Comparison of ENCODE assay signal across 1 cellular context in the genomic region with DNA sequence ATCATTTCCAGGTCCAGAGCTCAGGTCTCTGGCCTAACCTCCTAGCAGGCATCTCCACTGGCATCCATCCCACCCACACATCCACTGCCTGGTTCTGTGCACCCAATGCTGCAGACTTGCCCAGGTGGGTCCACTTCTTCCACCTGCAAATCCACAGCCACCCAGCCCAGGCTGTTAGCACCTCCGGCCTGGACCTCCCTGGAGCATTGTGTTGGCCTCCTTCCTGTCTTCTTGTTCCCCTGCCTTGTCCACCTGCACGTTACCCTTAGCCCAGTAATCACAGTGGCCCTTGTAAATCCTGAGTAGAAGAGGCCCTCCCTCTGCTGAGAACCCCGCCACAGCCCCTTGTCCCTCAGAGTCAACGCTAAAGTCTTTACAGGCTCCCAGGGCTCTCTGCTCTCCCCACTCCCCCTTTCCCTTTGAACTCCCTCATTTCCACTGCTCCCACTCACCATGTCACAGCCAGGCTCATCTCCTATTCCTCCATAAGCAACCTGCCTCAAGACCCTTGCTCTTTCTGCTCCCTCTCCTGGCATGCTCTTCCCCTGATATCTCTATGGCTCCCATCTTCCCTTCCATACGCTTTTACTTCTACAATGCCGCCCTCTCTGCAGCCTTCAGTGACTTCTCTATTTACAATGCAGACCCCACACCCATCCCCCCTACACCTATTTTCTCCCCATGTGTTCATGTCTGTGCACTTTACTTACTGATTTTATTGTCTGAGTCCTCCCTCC.
A peak's percentile ranks its signal among the peaks of the same experiment; 100 is the strongest.
TF ChIP-seq lines count a peak whose summit lies in the region.

No MANE protein-coding gene starts in this region.

TF ChIP-seq in H1, 55 proteins besides CTCF, POLR2A, EP300 and RAD21:
- TF ChIP-seq SUZ12 (IDR thresholded peaks at IDR 0.05; ENCODE audit: low read length) = no peak
- TF ChIP-seq NANOG (IDR thresholded peaks at IDR 0.05; ENCODE audit: insufficient read depth, low read depth, low read length, poor library complexity, severe bottlenecking) = no peak
- TF ChIP-seq KDM1A (IDR thresholded peaks at IDR 0.05; ENCODE audit: borderline replicate concordance, low read length) = peak; percentile 75; the same call in 1 of the 2 replicates
- no peak for TF ChIP-seq HDAC6 (IDR thresholded peaks at IDR 0.05; ENCODE audit: low read depth, low read length)
